ENCODE assay signal across 8 cellular contexts in genomic region chr5:68424799-68425537, GRCh38.
A peak's percentile ranks its signal among the peaks of the same experiment; 100 is the strongest.
DNase-seq lines count a peak whose midpoint lies in the region; ATAC-seq and TF ChIP-seq lines count a peak whose summit lies in the region.

No MANE protein-coding gene starts in this region.

- peak; percentile 91 for ATAC-seq in GM19452 (IDR thresholded peaks at IDR 0.05; ENCODE audit: unreplicated experiment)
- peak; percentile 93 for ATAC-seq in HG03378 (IDR thresholded peaks at IDR 0.05; ENCODE audit: unreplicated experiment)

- DNase-seq in Calu3 (no peak), WERI-Rb-1 (peak; percentile 18), lung microvascular endothelial cell (ENCODE audit: low read depth in 2 of 2) (peak; percentile 35 to 63), HuH-7 (ENCODE audit: low spot score) (no peak), NCI-H1930 (lab: John Stamatoyannopoulos, UW) (no peak), ureter (ENCODE audit: low spot score) (no peak)

- H3K9me3 ChIP-seq in WERI-Rb-1 (ENCODE audit: severe bottlenecking), result no peaks in the 10 kb centered on the region

- H3K27me3 Mint-ChIP-seq in Calu3 (ENCODE audit: unreplicated experiment), result no peaks in the 10 kb centered on the region

- no peak overlapping the region for H3K4me3 ChIP-seq in WERI-Rb-1 (ENCODE audit: low read depth, low read length)

- TF ChIP-seq CTCF in Calu3 (IDR thresholded peaks at IDR 0.05; ENCODE audit: unreplicated experiment), result no peak
- TF ChIP-seq CTCF in WERI-Rb-1 (IDR thresholded peaks at IDR 0.05; ENCODE audit: low read depth, low read length), result no peak

- no peaks in the 10 kb centered on the region for H3K36me3 ChIP-seq in WERI-Rb-1

- H3K4me1 Mint-ChIP-seq in Calu3 (ENCODE audit: low read depth, unreplicated experiment), result peaks cover 51% of the 10 kb centered on the region

- peaks cover 4% of the 10 kb centered on the region for H3K9me3 Mint-ChIP-seq in Calu3 (ENCODE audit: low read depth, unreplicated experiment)

- H3K27me3 ChIP-seq in WERI-Rb-1 (ENCODE audit: insufficient read depth, low read depth, severe bottlenecking), result no peaks in the 10 kb centered on the region

- H3K27ac ChIP-seq in WERI-Rb-1, result no peak overlapping the region

- peak overlapping the region; percentile 69 for H3K27ac Mint-ChIP-seq in Calu3 (ENCODE audit: unreplicated experiment)

- H3K4me3 Mint-ChIP-seq in Calu3 (ENCODE audit: low read depth, unreplicated experiment), result no peak overlapping the region

- H3K36me3 Mint-ChIP-seq in Calu3 (ENCODE audit: insufficient read depth, unreplicated experiment), result no peaks in the 10 kb centered on the region

- intact Hi-C loops in Calu3 (cut with micrococcal nuclease; ENCODE audit: unreplicated experiment), result no loop called here

- CTCF ChIA-PET in Calu3 (lab: Charles Lee), result interaction anchor here (0.8 kb wide), 1 partner anchor 28 kb away, joined by 8 read pairs; no protein-coding TSS in a partner anchor

- BruUV-seq in Calu3 (replicated peaks; lab: Mats Ljungman, UMichigan), result no TSS peak

Comparison
In these comparisons a context has a peak if more than half of its experiments do, and no peak if none do; other contexts are left out.
1. DNase-seq: peak in WERI-Rb-1 (single experiment) and lung microvascular endothelial cell (2 of 2); none in Calu3 (single experiment), HuH-7 (single experiment), NCI-H1930 (0 of 2) and ureter (single experiment).